Comparison of ENCODE assay signal across 33 cellular contexts in the genomic region with DNA sequence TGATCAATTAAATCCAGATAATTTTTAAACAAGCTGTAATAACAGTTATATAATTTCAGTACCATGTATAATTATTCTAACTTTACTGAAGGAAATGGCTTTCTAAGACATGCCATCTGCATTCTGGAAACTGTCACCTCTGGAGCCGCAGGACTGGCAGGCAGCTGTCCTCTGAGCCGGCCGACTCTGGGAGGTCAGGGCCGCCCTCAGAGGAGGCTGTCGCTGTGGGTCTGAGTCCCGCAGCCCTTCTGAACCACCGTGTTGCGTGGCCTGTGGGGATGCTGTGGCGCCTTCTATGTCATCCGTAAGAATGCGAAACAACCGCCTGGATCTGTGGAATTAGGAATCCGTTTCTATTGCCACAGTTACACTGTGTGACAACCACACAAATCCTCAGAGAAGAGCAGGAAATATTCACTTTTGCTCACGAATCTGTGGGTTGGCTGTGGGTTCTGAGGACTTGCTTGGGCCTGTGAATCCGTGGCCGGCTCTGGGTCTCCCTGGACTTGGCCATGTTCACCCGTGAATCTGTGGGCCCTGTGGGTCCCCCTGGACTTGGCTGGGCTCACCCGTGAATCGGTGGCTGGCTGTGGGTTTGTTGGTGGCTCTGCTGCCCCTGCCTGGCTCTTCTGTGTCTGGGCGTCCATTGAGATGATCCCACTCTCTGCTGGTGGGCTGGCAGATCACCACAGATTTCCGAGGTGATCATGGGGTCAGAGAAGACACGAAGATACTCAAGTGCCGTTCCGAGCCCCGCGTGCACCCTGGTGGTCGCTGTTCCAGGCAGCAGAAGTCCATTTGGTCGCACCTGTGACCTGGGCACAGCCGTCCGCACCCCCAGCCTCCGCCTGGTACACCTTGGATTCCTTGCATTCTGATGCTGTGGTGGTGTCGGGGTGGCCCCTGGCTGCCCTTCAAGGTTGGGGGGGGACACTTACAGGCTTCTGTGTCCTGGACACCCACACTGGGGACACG. TPM values are rescaled to one million over a fixed set of nuclear protein-coding genes. Genes with fewer than 3 reads are reported as not detected.
"Had no signal": no experiment of that assay in that cellular context is flagged by ENCODE, and none has a peak within 500 bp of the region (broad histone marks: within the 10 kb centered on the region; RNA-seq: fewer than 3 reads in every experiment).

No MANE protein-coding gene starts in this region.

- DNase-seq: activated CD4-positive, alpha-beta memory T cell treated with anti-CD3 and anti-CD28 coated beads for 36 hours; activated CD4-positive, alpha-beta T cell treated with anti-CD3 and anti-CD28 coated beads for 36 hours; activated CD4-positive, alpha-beta T cell treated with anti-CD3 and anti-CD28 coated beads, Interleukin-2, amount 10 ng/mL, durations not matched to agents 24 days and 14 days; activated CD4-positive, CD25-positive, alpha-beta regulatory T cell; activated CD4-positive, CD25-positive, alpha-beta regulatory T cell treated with anti-CD3 and anti-CD28 coated beads, Interleukin-2, amount 50 U/mL, for 72 hours; activated CD8-positive, alpha-beta memory T cell treated with anti-CD3 and anti-CD28 coated beads, Interleukin-2, amount 10 ng/mL, durations not matched to agents 7 days and 5 days; activated CD8-positive, alpha-beta memory T cell treated with anti-CD3 and anti-CD28 coated beads, Interleukin-2, amount 50 U/mL, for 4 hours; activated CD8-positive, alpha-beta T cell treated with anti-CD3 and anti-CD28 coated beads, Interleukin-2, amount 10 ng/mL, durations not matched to agents 7 days and 5 days; activated effector memory CD4-positive, alpha-beta T cell treated with anti-CD3 and anti-CD28 coated beads, Interleukin-2, amount 50 U/mL, for 16 hours; activated naive CD4-positive, alpha-beta T cell treated with anti-CD3 and anti-CD28 coated beads for 36 hours; activated naive CD8-positive, alpha-beta T cell treated with anti-CD3 and anti-CD28 coated beads for 36 hours; activated naive CD8-positive, alpha-beta T cell treated with anti-CD3 and anti-CD28 coated beads, Interleukin-2, amount 50 U/mL, for 24 hours; activated T-cell treated with anti-CD3 and anti-CD28 coated beads, Interleukin-2, amount 50 U/mL, for 1 hour; activated T-cell treated with anti-CD3 and anti-CD28 coated beads, Interleukin-2, amount 50 U/mL, for 48 hours; adrenal gland; amygdala; aorta; body of pancreas; caudate nucleus; cortex of kidney; dermis blood vessel endothelial cell; effector CD4-positive, alpha-beta T cell; effector memory CD8-positive, alpha-beta T cell; erythroblast; foreskin keratinocyte; gastrocnemius medialis; T-helper 2 cell had no signal

- H3K36me3 ChIP-seq: adrenal gland, esophagus muscularis mucosa, gastrocnemius medialis had no signal

- H3K9me3 ChIP-seq: adrenal gland, body of pancreas, esophagus muscularis mucosa, gastrocnemius medialis had no signal

- H3K4me3 ChIP-seq: adrenal gland, body of pancreas, esophagus muscularis mucosa, gastrocnemius medialis had no signal

- ATAC-seq: activated CD4-positive, alpha-beta T cell treated with anti-CD3 and anti-CD28 coated beads for 36 hours; activated CD8-positive, alpha-beta memory T cell treated with anti-CD3 and anti-CD28 coated beads, Interleukin-2, amount 10 ng/mL, durations not matched to agents 7 days and 5 days; activated CD8-positive, alpha-beta T cell treated with anti-CD3 and anti-CD28 coated beads, Interleukin-2, amount 10 ng/mL, durations not matched to agents 7 days and 5 days; activated naive CD8-positive, alpha-beta T cell treated with anti-CD3 and anti-CD28 coated beads, Interleukin-2, amount 50 U/mL, for 24 hours; body of pancreas; effector memory CD8-positive, alpha-beta T cell; foreskin keratinocyte; gastrocnemius medialis had no signal

- H3K27me3 ChIP-seq: body of pancreas, foreskin keratinocyte had no signal

- H3K4me1 ChIP-seq: adrenal gland, body of pancreas, foreskin keratinocyte, gastrocnemius medialis had no signal

- H3K27ac ChIP-seq: adrenal gland, body of pancreas, esophagus muscularis mucosa, foreskin keratinocyte, gastrocnemius medialis had no signal

RNA-seq across cellular contexts. Expression of a gene that starts 17.4 kb away (rescaled TPM):
- total RNA-seq: activated CD4-positive, alpha-beta T cell treated with anti-CD3 and anti-CD28 coated beads, Interleukin-2, amount 10 ng/mL, durations not matched to agents 24 days and 14 days; activated CD8-positive, alpha-beta memory T cell treated with anti-CD3 and anti-CD28 coated beads for 36 hours; activated CD8-positive, alpha-beta memory T cell treated with anti-CD3 and anti-CD28 coated beads, Interleukin-2, amount 10 ng/mL, durations not matched to agents 7 days and 5 days; activated CD8-positive, alpha-beta T cell treated with anti-CD3 and anti-CD28 coated beads, Interleukin-2, amount 10 ng/mL, durations not matched to agents 7 days and 5 days; activated naive CD8-positive, alpha-beta T cell treated with anti-CD3 and anti-CD28 coated beads for 36 hours; activated T-helper 1 cell treated with anti-CD3 and anti-CD28 coated beads, Interleukin-12 subunit alpha, Interleukin-12 subunit beta, Interleukin-2, Interleukin-4 antibody, amounts not matched to agents 30 ng/mL and 10 ng/mL and 1 ng/mL, durations not matched to agents 14 hours and 24 hours and 36 hours; activated T-helper 2 cell treated with anti-CD3 and anti-CD28 coated beads, Interferon-gamma antibody, Interleukin-2, Interleukin-4, amounts not matched to agents 10 μg/mL and 5 μg/mL and 100 μg/mL, durations not matched to agents 14 hours and 24 hours and 36 hours; body of pancreas; chondrocyte; foreskin keratinocyte; gastrocnemius medialis; T-helper 1 cell treated with Interleukin-12 subunit alpha and Interleukin-12 subunit beta and Interleukin-4 antibody, amounts not matched to agents 30 ng/mL and 1 ng/mL, for 36 hours had no signal
- polyA plus RNA-seq: aorta, foreskin keratinocyte had no signal
